In genomic region chr22:36853407-36854099, GRCh38 we compare ENCODE assay signal across 8 cellular contexts. TPM values are rescaled to one million over a fixed set of nuclear protein-coding genes. Genes with fewer than 3 reads are reported as not detected.
DNase-seq lines count a peak whose midpoint lies in the region; ATAC-seq and TF ChIP-seq lines count a peak whose summit lies in the region.

No MANE protein-coding gene starts in this region.

- no peaks in the 10 kb centered on the region for H3K9me2 ChIP-seq in OCI-LY1 (ENCODE audit: low read depth, low read length)

- H3K36me3 ChIP-seq in OCI-LY1 (ENCODE audit: insufficient read depth, low read length) (no peaks in the 10 kb centered on the region; the same call in 1 of the 2 replicates), parathyroid adenoma (ENCODE audit: control insufficient read depth, insufficient read depth, low read length) (no peaks in the 10 kb centered on the region), upper lobe of left lung (no peaks in the 10 kb centered on the region)

- H3K79me2 ChIP-seq in OCI-LY1 (ENCODE audit: insufficient read depth, low read length) (no peaks in the 10 kb centered on the region), parathyroid adenoma (no peaks in the 10 kb centered on the region)

- peak overlapping the region; percentile 30; the same call in 1 of the 2 replicates for H3K4me2 ChIP-seq in OCI-LY1 (ENCODE audit: low read length)
- H3K4me2 ChIP-seq in parathyroid adenoma (ENCODE audit: low read length) = no peak overlapping the region

- ATAC-seq in upper lobe of left lung (ENCODE audit: low FRiP score in 2 of 2) (peak; percentile 70 to 72), HG03139 (IDR thresholded peaks at IDR 0.05; ENCODE audit: unreplicated experiment) (no peak)

- no peaks in the 10 kb centered on the region for H3F3A ChIP-seq in OCI-LY1 (ENCODE audit: insufficient read depth, low read length)

- H3K9ac ChIP-seq in OCI-LY1 (ENCODE audit: low read length) (no peak overlapping the region), parathyroid adenoma (no peak overlapping the region)

- TF ChIP-seq CTCF in AG10803 (conservative IDR thresholded peaks at IDR 0.05; ENCODE audit: low read length) (peak; percentile 52), OCI-LY1 (IDR thresholded peaks at IDR 0.05; ENCODE audit: low read length) (peak; percentile 88), fibroblast of villous mesenchyme (IDR thresholded peaks at IDR 0.05; ENCODE audit: insufficient read depth, low read depth, low read length) (peak; percentile 72), parathyroid adenoma (IDR thresholded peaks at IDR 0.05) (peak; percentile 46), upper lobe of left lung (IDR thresholded peaks at IDR 0.05) (peak; percentile 40 to 62 (median 59))

- H3K27me3 ChIP-seq in OCI-LY1 (ENCODE audit: insufficient read depth, low read length) = no peaks in the 10 kb centered on the region
- no peaks in the 10 kb centered on the region for H3K27me3 ChIP-seq in parathyroid adenoma (ENCODE audit: control insufficient read depth, insufficient read depth, low read length)
- no peaks in the 10 kb centered on the region for H3K27me3 ChIP-seq in upper lobe of left lung

- DNase-seq in AG10803 (ENCODE audit: low read depth) (peak; percentile 18), GM19238 (ENCODE audit: insufficient read length, low spot score) (peak; percentile 77), activated T-cell treated with anti-CD3 and anti-CD28 coated beads for 48 hours (ENCODE audit: low read depth) (peak; percentile 85), fibroblast of villous mesenchyme (ENCODE audit: low read depth) (peak; percentile 41), upper lobe of left lung (peak; percentile 77 to 87)

- TF ChIP-seq POLR2A in upper lobe of left lung (IDR thresholded peaks at IDR 0.05) = no peak

- no peaks in the 10 kb centered on the region for H3K4me1 ChIP-seq in OCI-LY1 (ENCODE audit: insufficient read depth, low read length, severe bottlenecking)
- peaks cover 5% of the 10 kb centered on the region for H3K4me1 ChIP-seq in parathyroid adenoma
- peaks cover 3 to 20% (median 9%) of the 10 kb centered on the region in 4 donors for H3K4me1 ChIP-seq in upper lobe of left lung

- H3K4me3 ChIP-seq in AG10803 (ENCODE audit: low read length) (no peak overlapping the region), OCI-LY1 (ENCODE audit: low read depth, low read length, poor library complexity, severe bottlenecking) (no peak overlapping the region), fibroblast of villous mesenchyme (ENCODE audit: low read depth, low read length) (no peak overlapping the region), parathyroid adenoma (ENCODE audit: low read depth, low read length) (no peak overlapping the region), upper lobe of left lung (no peak overlapping the region)

- 49 to 54% methylated on average over 13 to 16 of the region's 16 CpGs for WGBS in upper lobe of left lung, 2 donors

- H2AFZ ChIP-seq in OCI-LY1 (ENCODE audit: low read length) (peak overlapping the region; percentile 95), parathyroid adenoma (peak overlapping the region; percentile 54)

- H3K27ac ChIP-seq in OCI-LY1 (ENCODE audit: low read depth, low read length, poor library complexity, severe bottlenecking) = no peak overlapping the region
- no peak overlapping the region for H3K27ac ChIP-seq in parathyroid adenoma
- H3K27ac ChIP-seq in upper lobe of left lung = peak overlapping the region in 1 of 4 donors; percentile 41

- no peak for TF ChIP-seq EP300 in upper lobe of left lung (IDR thresholded peaks at IDR 0.05)

- H4K20me1 ChIP-seq in OCI-LY1 (ENCODE audit: insufficient read depth, low read length) = no peaks in the 10 kb centered on the region

- H3K9me3 ChIP-seq in OCI-LY1 (ENCODE audit: low read length) = 0 out of 2 replicates have a peak, but pooled peaks cover 5% of the 10 kb centered on the region
- H3K9me3 ChIP-seq in parathyroid adenoma (ENCODE audit: control insufficient read depth, low read length) = no peaks in the 10 kb centered on the region
- H3K9me3 ChIP-seq in upper lobe of left lung = no peaks in the 10 kb centered on the region

RNA-seq across cellular contexts. Expression of gene NCF4, which starts 7.3 kb away (rescaled TPM):
- total RNA-seq in fibroblast of villous mesenchyme = not detected in 2 replicates
- 10 to 100 TPM; 28.2 to 72.5 (median 54.3) TPM for total RNA-seq in upper lobe of left lung

RNA-seq across cellular contexts. Expression of gene PVALB, which starts 36.7 kb away (rescaled TPM):
- total RNA-seq in fibroblast of villous mesenchyme (not detected in 2 replicates), upper lobe of left lung (1 to 10 TPM in 3 of 6 donors, not detected in 3; 1.5 to 3.3 (median 1.8) TPM)

RNA-seq across cellular contexts. Expression of gene CSF2RB, which starts 59.9 kb away (rescaled TPM):
- 2.6 and 11.2 TPM in 2 replicates for total RNA-seq in fibroblast of villous mesenchyme
- 10 to 100 TPM in 5 of 6 donors, 1 to 10 TPM in 1; 8.2 to 43.0 (median 24.2) TPM for total RNA-seq in upper lobe of left lung

Comparison
In these comparisons a context has a peak if more than half of its experiments do, and no peak if none do; other contexts are left out.
1. DNase-seq: peak in every context shown above with its lines; median percentile 85 in activated T-cell treated with anti-CD3 and anti-CD28 coated beads for 48 hours; 82 in upper lobe of left lung; 77 in GM19238; 41 in fibroblast of villous mesenchyme; 18 in AG10803.
2. RNA of gene NCF4, which starts 7.3 kb away (total RNA-seq): 28.2 to 72.5 TPM in upper lobe of left lung; not detected in fibroblast of villous mesenchyme; every median in the first group is over 10 times any median in the second.
3. Peak in every context shown above with its lines, with median percentiles within 50 percentile points of each other: CTCF ChIP-seq.